2 cellular contexts compared by ENCODE assay signal in genomic region chr5:140413230-140413629, GRCh38.
TF ChIP-seq lines count a peak whose summit lies in the region.

No MANE protein-coding gene starts in this region.

TF ChIP-seq in IMR-90, 13 proteins besides CTCF, POLR2A, EP300 and RAD21:
- no peak for TF ChIP-seq USF2 (IDR thresholded peaks at IDR 0.05; ENCODE audit: low read depth, low read length)
- peak; percentile 49 for TF ChIP-seq CEBPB (IDR thresholded peaks at IDR 0.05; ENCODE audit: low read depth, low read length)
TF ChIP-seq in IMR-90: peak in this region for 1.

TF ChIP-seq in K562, 482 proteins besides CTCF, POLR2A, EP300 and RAD21:
- TF ChIP-seq L3MBTL2 (IDR thresholded peaks at IDR 0.05) (no peak), GTF2E2 (tag; IDR thresholded peaks at IDR 0.05) (no peak), GABPA (tag; conservative IDR thresholded peaks at IDR 0.05; ENCODE audit: low read depth) (no peak), ZNF717 (CRISPR knock-in tag; IDR thresholded peaks at IDR 0.05) (no peak), STAT6 (CRISPR knock-in tag; IDR thresholded peaks at IDR 0.05) (no peak), ELF4 (CRISPR knock-in tag; IDR thresholded peaks at IDR 0.05) (no peak), LARP7 (IDR thresholded peaks at IDR 0.05) (no peak), NR0B1 (IDR thresholded peaks at IDR 0.05; ENCODE audit: partially characterized antibody) (no peak), TSHZ1 (CRISPR knock-in tag; IDR thresholded peaks at IDR 0.05) (no peak), IFI16 (CRISPR knock-in tag; IDR thresholded peaks at IDR 0.05) (no peak), ZBTB43 (CRISPR knock-in tag; IDR thresholded peaks at IDR 0.05) (no peak), DNMT1 (IDR thresholded peaks at IDR 0.05) (no peak), CEBPG (CRISPR knock-in tag; IDR thresholded peaks at IDR 0.05) (no peak), CEBPG (tag; conservative IDR thresholded peaks at IDR 0.05 in 1 of 2, IDR thresholded peaks at IDR 0.05 in 1 of 2) (peak; percentile 12 to 47; a peak in 1 of 4 replicates), PREB (CRISPR knock-in tag; IDR thresholded peaks at IDR 0.05) (no peak), FOXO4 (CRISPR knock-in tag; IDR thresholded peaks at IDR 0.05) (no peak), NCOA2 (IDR thresholded peaks at IDR 0.05; ENCODE audit: partially characterized antibody in 2 of 2) (peak in 1 of 2 experiments; percentile 16), ZNF121 (CRISPR knock-in tag; conservative IDR thresholded peaks at IDR 0.05) (no peak), IRF2 (CRISPR knock-in tag; IDR thresholded peaks at IDR 0.05) (no peak), ARID2 (IDR thresholded peaks at IDR 0.05) (no peak), FOSL1 (tag; conservative IDR thresholded peaks at IDR 0.05) (no peak), CEBPB (tag; IDR thresholded peaks at IDR 0.05) (peak; percentile 61), MCM3 (IDR thresholded peaks at IDR 0.05) (no peak)
